Comparison of ENCODE assay signal across 7 cellular contexts in the genomic region with DNA sequence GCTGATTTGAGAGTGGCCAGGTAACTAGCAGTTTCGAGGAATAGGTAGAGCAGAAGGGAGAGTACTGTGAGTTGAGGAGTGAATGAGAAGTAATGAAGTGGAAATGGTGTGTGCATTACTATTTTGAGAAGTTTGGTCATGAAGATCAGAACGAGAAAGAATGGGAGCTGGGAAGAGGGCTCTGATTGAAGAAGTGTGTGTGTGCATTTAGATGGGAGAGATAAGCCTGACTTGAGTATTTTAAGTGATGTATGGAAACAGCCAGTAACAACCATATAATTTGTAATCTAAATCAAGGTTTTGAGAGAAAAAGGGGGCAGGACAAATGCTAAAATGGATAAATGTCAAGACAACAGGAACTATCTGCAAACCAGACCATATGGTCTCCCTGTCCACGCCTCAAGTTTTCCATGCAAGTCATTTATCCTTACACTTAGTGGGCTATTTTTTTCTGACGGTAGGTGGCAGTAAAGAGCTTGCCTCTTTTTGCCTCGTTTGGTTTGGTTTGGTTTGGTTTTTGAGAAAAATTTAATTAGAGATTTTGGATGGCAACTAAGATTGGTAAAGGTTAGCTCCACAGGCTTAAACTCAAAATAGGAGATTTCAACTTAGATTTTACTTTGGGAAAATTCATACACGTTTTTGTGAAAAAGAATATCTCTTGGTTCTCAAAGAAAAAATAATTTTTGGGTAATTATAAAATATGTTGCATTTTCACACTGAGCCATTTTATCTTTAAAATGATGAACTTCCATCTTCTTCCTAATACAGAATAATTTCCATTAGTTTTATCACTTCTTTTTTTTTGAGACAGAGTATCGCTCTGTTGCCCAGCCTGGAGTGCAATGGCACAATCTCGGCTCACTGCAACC. TPM values are rescaled to one million over a fixed set of nuclear protein-coding genes. Genes with fewer than 3 reads are reported as not detected.
DNase-seq lines count a peak whose midpoint lies in the region; ATAC-seq and TF ChIP-seq lines count a peak whose summit lies in the region.

No MANE protein-coding gene starts in this region.

- H3K27ac ChIP-seq in ascending aorta = no peak overlapping the region

- no peaks in the 10 kb centered on the region for H3K4me1 ChIP-seq in ascending aorta

- no peaks in the 10 kb centered on the region for H3K27me3 ChIP-seq in ascending aorta

- intact Hi-C loops in ascending aorta (cut with DNase I) = loop anchor here (10.0 kb wide), 1 partner anchor 271 kb away; no protein-coding TSS in a partner anchor

- no peaks in the 10 kb centered on the region for H3K9me3 ChIP-seq in ascending aorta

- ATAC-seq in HG03354 (IDR thresholded peaks at IDR 0.05; ENCODE audit: poor library complexity, severe bottlenecking, unreplicated experiment) = peak; percentile 64
- no peak for ATAC-seq in HG03045 (IDR thresholded peaks at IDR 0.05; ENCODE audit: unreplicated experiment)

- H3K4me3 ChIP-seq in ascending aorta = no peak overlapping the region

- peak; percentile 5 for DNase-seq in DMS79 (lab: John Stamatoyannopoulos, UW)
- DNase-seq in NCI-H82 (lab: John Stamatoyannopoulos, UW) = peak; percentile 93
- DNase-seq in ascending aorta (ENCODE audit: low spot score in 2 of 2) = no peak
- DNase-seq in iPS-NIHi7 (ENCODE audit: extremely low spot score) = peak; percentile 44
- DNase-seq in stimulated activated CD4-positive, alpha-beta T cell treated with anti-CD3 and anti-CD28 coated beads, TNF-alpha, amount 100 ng/mL, for 24 hours (ENCODE audit: low read depth in 3 of 3) = peak in 2 of 3 experiments; percentile 16 to 45

- TF ChIP-seq CTCF in ascending aorta (IDR thresholded peaks at IDR 0.05) = peak; percentile 64 to 95 (median 83)

- no peaks in the 10 kb centered on the region for H3K36me3 ChIP-seq in ascending aorta

RNA-seq across cellular contexts. Expression of gene B3GALNT2, which starts 9.5 kb away (rescaled TPM):
- 54.2 TPM for total RNA-seq in ascending aorta

Comparison
In these comparisons a context has a peak if more than half of its experiments do, and no peak if none do; other contexts are left out.
1. DNase-seq: peak in DMS79 (single experiment), NCI-H82 (single experiment), iPS-NIHi7 (single experiment) and stimulated activated CD4-positive, alpha-beta T cell treated with anti-CD3 and anti-CD28 coated beads, TNF-alpha, amount 100 ng/mL, for 24 hours (2 of 3); none in ascending aorta (0 of 2).